ENCODE assay signal across 26 cellular contexts in genomic region chr5:44797723-44798122, GRCh38.
"Had no signal": no experiment of that assay in that cellular context is flagged by ENCODE, and none has a peak within 500 bp of the region (broad histone marks: within the 10 kb centered on the region; RNA-seq: fewer than 3 reads in every experiment).

No MANE protein-coding gene starts in this region.

- ATAC-seq: gastrocnemius medialis; heart right ventricle; left cardiac atrium; left ventricle myocardium superior; psoas muscle; right lobe of liver; stimulated activated effector memory CD8-positive, alpha-beta T cell treated with anti-CD3 and anti-CD28 coated beads, Interleukin-12 subunit alpha, Interleukin-12 subunit beta, amount 100 ng/mL, for 72 hours; stimulated activated naive CD8-positive, alpha-beta T cell treated with anti-CD3 and anti-CD28 coated beads, Interleukin-15, Interleukin-2, amounts not matched to agents 100 U/mL and 50 U/mL, for 24 hours had no signal

- H3K9me3 ChIP-seq: gastrocnemius medialis, neutrophil, psoas muscle, right lobe of liver, thyroid gland had no signal

- H3K27me3 ChIP-seq: dorsolateral prefrontal cortex, esophagus muscularis mucosa, gastrocnemius medialis, heart right ventricle, neutrophil, right lobe of liver, suprapubic skin, thyroid gland, uterus had no signal

- H3K4me3 Mint-ChIP-seq: naive B cell; stimulated activated effector memory CD8-positive, alpha-beta T cell treated with anti-CD3 and anti-CD28 coated beads, Interleukin-12 subunit alpha, Interleukin-12 subunit beta, amount 100 ng/mL, for 72 hours; type B pancreatic cell had no signal

- H3K36me3 Mint-ChIP-seq: stimulated activated effector memory CD8-positive, alpha-beta T cell treated with anti-CD3 and anti-CD28 coated beads, Interleukin-12 subunit alpha, Interleukin-12 subunit beta, amount 100 ng/mL, for 72 hours had no signal

- H3K4me1 Mint-ChIP-seq: naive B cell; stimulated activated effector memory CD8-positive, alpha-beta T cell treated with anti-CD3 and anti-CD28 coated beads, Interleukin-12 subunit alpha, Interleukin-12 subunit beta, amount 100 ng/mL, for 72 hours had no signal

- H3K4me1 ChIP-seq: esophagus muscularis mucosa, gastrocnemius medialis, heart right ventricle, psoas muscle, right lobe of liver, suprapubic skin, thyroid gland, uterus had no signal

- H3K36me3 ChIP-seq: gastrocnemius medialis, neutrophil, right lobe of liver, thyroid gland, uterus had no signal

- FAIRE-seq: endometrium, kidney had no signal

- H3K27ac Mint-ChIP-seq: naive B cell; stimulated activated effector memory CD8-positive, alpha-beta T cell treated with anti-CD3 and anti-CD28 coated beads, Interleukin-12 subunit alpha, Interleukin-12 subunit beta, amount 100 ng/mL, for 72 hours; type B pancreatic cell had no signal

- H3K4me3 ChIP-seq: dorsolateral prefrontal cortex, esophagus muscularis mucosa, gastrocnemius medialis, heart right ventricle, lung, psoas muscle, right lobe of liver, suprapubic skin, thyroid gland, uterus had no signal

- H3K27me3 Mint-ChIP-seq: type B pancreatic cell had no signal

- DNase-seq: cortex of kidney; dorsolateral prefrontal cortex; effector CD8-positive, alpha-beta T cell; gastrocnemius medialis; heart right ventricle; hypothalamus; kidney; left cardiac atrium; left ventricle myocardium superior; mesendoderm; naive B cell; psoas muscle; retina; right lobe of liver; stimulated activated CD4-positive, alpha-beta T cell treated with anti-CD3 and anti-CD28 coated beads, Interleukin-4, amount 100 ng/mL, for 1 hour; stimulated activated CD8-positive, alpha-beta memory T cell treated with anti-CD3 and anti-CD28 coated beads, Interleukin-4, amount 100 ng/mL, for 48 hours; stimulated activated naive CD8-positive, alpha-beta T cell treated with anti-CD3 and anti-CD28 coated beads, Interleukin-15, Interleukin-2, amounts not matched to agents 100 U/mL and 50 U/mL, for 24 hours; thyroid gland; uterus had no signal

- H3K27ac ChIP-seq: dorsolateral prefrontal cortex, esophagus muscularis mucosa, gastrocnemius medialis, heart right ventricle, neutrophil, psoas muscle, right lobe of liver, suprapubic skin, thyroid gland, uterus had no signal
